18 cellular contexts compared by ENCODE assay signal in genomic region chr14:24377660-24378059, GRCh38. TPM values are rescaled to one million over a fixed set of nuclear protein-coding genes. Genes with fewer than 3 reads are reported as not detected.
DNase-seq lines count a peak whose midpoint lies in the region; ATAC-seq, FAIRE-seq and TF ChIP-seq lines count a peak whose summit lies in the region.
"Had no signal": no experiment of that assay in that cellular context is flagged by ENCODE, and none has a peak within 500 bp of the region (broad histone marks: within the 10 kb centered on the region; RNA-seq: fewer than 3 reads in every experiment).

No MANE protein-coding gene starts in this region.

- no CpG with 5 or more reads among the region's 2 CpGs for WGBS in K562 (ENCODE audit: insufficient coverage, low coverage, missing lambda C conversion rate)

- H3K79me2 ChIP-seq in Loucy (ENCODE audit: insufficient read depth, low read length) (no peaks in the 10 kb centered on the region), K562 (ENCODE audit: control insufficient read depth, insufficient read depth, low read length) (no peaks in the 10 kb centered on the region)

- H3K4me1 ChIP-seq in Loucy (ENCODE audit: insufficient read depth, low read length, poor library complexity, severe bottlenecking) (peaks cover 38% of the 10 kb centered on the region), K562 (replicated peaks in 1 of 2; ENCODE audit: control insufficient read depth in 2 of 2, insufficient read depth in 2 of 2, low read length in 2 of 2) (peaks cover 18 to 24% of the 10 kb centered on the region in 2 experiments)
- H3K4me1 ChIP-seq: tibial nerve had no signal

- intact Hi-C loops in K562 (cut with micrococcal nuclease) = no loop called here

- H3K36me3 Mint-ChIP-seq in neural crest cell (ENCODE audit: low read depth) = no peaks in the 10 kb centered on the region

- H3K4me3 ChIP-seq in Loucy (ENCODE audit: low read length, poor library complexity, severe bottlenecking) = no peak overlapping the region
- no peak overlapping the region for H3K4me3 ChIP-seq in K562
- H3K4me3 ChIP-seq: tibial nerve had no signal

- no peaks in the 10 kb centered on the region for H3K9me1 ChIP-seq in K562 (ENCODE audit: control insufficient read depth, insufficient read depth, low read length)

- POLR2A ChIA-PET in K562 (lab: Yijun Ruan, JAX) = interaction anchor here (0.9 kb wide), 1 partner anchor 57 kb away, joined by 4 read pairs; no protein-coding TSS in a partner anchor

- no peaks in the 10 kb centered on the region for H3K27me3 ChIP-seq in Loucy (ENCODE audit: insufficient read depth, low read length, poor library complexity, severe bottlenecking)
- no peaks in the 10 kb centered on the region for H3K27me3 ChIP-seq in K562 (ENCODE audit: control insufficient read depth in 2 of 2, insufficient read depth in 2 of 2, low read length in 2 of 2)
- H3K27me3 ChIP-seq: tibial nerve had no signal

- peak; percentile 67 for FAIRE-seq in K562 (lab: Jason Lieb, UNC)
- FAIRE-seq: A204.1 had no signal

- H3F3A ChIP-seq in Loucy (ENCODE audit: low read depth) = no peaks in the 10 kb centered on the region

- CTCF ChIA-PET in K562 (lab: Yijun Ruan, JAX; ENCODE audit: low intra/inter-chr PET ratio) = no interaction called here

- no peak overlapping the region for H3K4me3 Mint-ChIP-seq in neural crest cell
- H3K4me3 Mint-ChIP-seq: activated B cell treated with CpG ODN at 0.5 μM for 24 hours had no signal

- no peak for TF ChIP-seq RAD21 in K562 (CRISPR knock-in tag; conservative IDR thresholded peaks at IDR 0.05 in 1 of 2, IDR thresholded peaks at IDR 0.05 in 1 of 2)

- H3K9ac ChIP-seq in Loucy (ENCODE audit: low read depth, low read length, poor library complexity, severe bottlenecking) = peak overlapping the region; percentile 9
- peak overlapping the region; percentile 25 to 56; a peak in 3 of 4 replicates for H3K9ac ChIP-seq in K562 (ENCODE audit: insufficient read depth in 1 of 2, low read depth in 2 of 2, low read length in 2 of 2)

- no peaks in the 10 kb centered on the region for H3K9me3 ChIP-seq in Loucy (ENCODE audit: insufficient read depth, low read depth, low read length)
- no peaks in the 10 kb centered on the region for H3K9me3 ChIP-seq in K562 (replicated peaks; ENCODE audit: control insufficient read depth, insufficient read depth, low read depth, low read length)
- H3K9me3 ChIP-seq: tibial nerve had no signal

- no peaks in the 10 kb centered on the region for H3K27me3 Mint-ChIP-seq in neural crest cell (ENCODE audit: low read depth)
- H3K27me3 Mint-ChIP-seq: activated B cell treated with CpG ODN at 0.5 μM for 24 hours had no signal

- H3K9me3 Mint-ChIP-seq in neural crest cell = no peaks in the 10 kb centered on the region
- H3K9me3 Mint-ChIP-seq: activated B cell treated with CpG ODN at 0.5 μM for 24 hours had no signal

- TF ChIP-seq POLR2A in K562 (conservative IDR thresholded peaks at IDR 0.05) = no peak

- peak overlapping the region; percentile 30; the same call in 1 of the 3 replicates for H3K27ac ChIP-seq in K562 (ENCODE audit: extremely low read depth, low read depth, low read length)
- H3K27ac ChIP-seq: tibial nerve had no signal

- BruUV-seq in K562 (replicated peaks; lab: Mats Ljungman, UMichigan) = no TSS peak

- peak overlapping the region; percentile 75 for H3K27ac Mint-ChIP-seq in neural crest cell (ENCODE audit: unreplicated experiment)
- H3K27ac Mint-ChIP-seq: activated B cell treated with CpG ODN at 0.5 μM for 24 hours had no signal

- H4K20me1 ChIP-seq in Loucy (ENCODE audit: insufficient read depth, low read length, poor library complexity, severe bottlenecking) (peaks cover 4% of the 10 kb centered on the region), K562 (replicated peaks; ENCODE audit: control insufficient read depth, insufficient read depth, low read length) (no peaks in the 10 kb centered on the region)

- no peaks in the 10 kb centered on the region for H3K4me1 Mint-ChIP-seq in neural crest cell
- H3K4me1 Mint-ChIP-seq: activated B cell treated with CpG ODN at 0.5 μM for 24 hours had no signal

- TF ChIP-seq CTCF in Loucy (conservative IDR thresholded peaks at IDR 0.05; ENCODE audit: low read length) (no peak), K562 (IDR thresholded peaks at IDR 0.05 in 2 of 3, conservative IDR thresholded peaks at IDR 0.05 in 1 of 3; ENCODE audit: insufficient read depth in 2 of 3, low read depth in 1 of 3, low read length in 3 of 3) (no peak), neural crest cell (conservative IDR thresholded peaks at IDR 0.05) (no peak)

- ATAC-seq in K562 (peak; percentile 90), GM19455 (IDR thresholded peaks at IDR 0.05; ENCODE audit: unreplicated experiment) (no peak)

- DNase-seq in NCI-H1436 (lab: John Stamatoyannopoulos, UW) (peak; percentile 36), NCI-H1436 treated with DMSO at 0.1 percent for 48 hours (lab: John Stamatoyannopoulos, UW) (no peak), K562 (ENCODE audit: extremely low read depth in 1 of 4, low spot score in 3 of 4) (peak; percentile 73 to 79 (median 74)), neural crest cell (ENCODE audit: low read depth, low spot score) (no peak), NCI-H2081 (lab: John Stamatoyannopoulos, UW) (no peak), NCI-H524 treated with DMSO at 0.1 percent for 48 hours (lab: John Stamatoyannopoulos, UW) (no peak)
- DNase-seq: activated B cell treated with CpG ODN at 0.5 μM for 24 hours; activated effector memory CD4-positive, alpha-beta T cell treated with Interleukin-2 at 50 U/mL for 16 hours; anterior cingulate cortex; cortex of kidney; GF-D8; NCI-H82; occipital lobe; T-helper 1 cell had no signal

- H3K36me3 ChIP-seq in Loucy (ENCODE audit: insufficient read depth, low read length) (peaks cover under 1% of the 10 kb centered on the region; the same call in 1 of the 2 replicates), K562 (ENCODE audit: control insufficient read depth, insufficient read depth, low read length) (no peaks in the 10 kb centered on the region)

- no peak for TF ChIP-seq EP300 in K562 (IDR thresholded peaks at IDR 0.05; ENCODE audit: low read length)

- H2AFZ ChIP-seq in Loucy (ENCODE audit: low read length) (no peak overlapping the region), K562 (ENCODE audit: low read depth, low read length) (peak overlapping the region; percentile 74)

- no peaks in the 10 kb centered on the region for H3K9me2 ChIP-seq in Loucy (replicated peaks; ENCODE audit: low read depth, low read length)

- in situ Hi-C loops in K562 (cut with MboI) = no loop called here

- H3K4me2 ChIP-seq in Loucy (ENCODE audit: low read depth, low read length, poor library complexity, severe bottlenecking) (peak overlapping the region; percentile 45), K562 (ENCODE audit: insufficient read depth, low read length) (peak overlapping the region; percentile 58; the same call in 1 of the 2 replicates)

RNA-seq across cellular contexts. Expression of gene NFATC4, which starts 9.7 kb away (rescaled TPM):
- total RNA-seq in K562 (2011; cell fraction: chromatin; rRNA removed; ENCODE audit: low replicate concordance) = 26.5 and 55.3 TPM in 2 replicates
- 25.3 and 27.3 TPM in 2 replicates for total RNA-seq in K562 (2011; cell fraction: nucleolus; rRNA removed)
- total RNA-seq in K562 (2011; cell fraction: nucleoplasm; rRNA removed) = 25.2 and 31.9 TPM in 2 replicates
- total RNA-seq in K562 (2014; rRNA removed) (0.54 and 2.4 TPM in 2 replicates), K562 (2014; rRNA removed; fragmentation: Illumina TruSeq; extraction: Trizol) (0.25 and 0.51 TPM in 2 replicates), K562 (2015; rRNA removed; fragmentation: Illumina TruSeq; extraction: Trizol) (0.40 and 0.49 TPM in 2 replicates), K562 (2021) (2.2 and 3.7 TPM in 2 replicates), neural crest cell (44.3 and 47.8 TPM in 2 replicates)
- polyA plus RNA-seq in K562 (2011; rRNA removed) (3.8 and 9.9 TPM in 2 replicates), K562 (2014; fragmentation: Illumina TruSeq; extraction: Trizol) (1.0 and 1.1 TPM in 2 replicates), K562 (2014; fragmentation: Nextera tagmentation; extraction: Ambion mirVana) (under 1 TPM in 1 of 2 experiments, not detected in 1; 0.32 TPM), K562 (2014; rRNA removed) (1.9 and 2.5 TPM in 2 replicates)
- 4.9 and 5.2 TPM in 2 replicates for polyA plus RNA-seq in K562 (2011; cell fraction: cytosol; rRNA removed)
- 131 and 146 TPM in 2 replicates for polyA plus RNA-seq in K562 (2011; cell fraction: nucleus; rRNA removed)
- polyA plus RNA-seq in K562 (2012) = 1.1 and 1.8 TPM in 2 replicates
- 2.1 and 2.8 TPM in 2 replicates for polyA minus RNA-seq in K562 (2011; rRNA and poly(A)+ RNA removed)
- 2.1 TPM in 2 replicates for polyA minus RNA-seq in K562 (2011; cell fraction: cytosol; rRNA and poly(A)+ RNA removed)
- polyA minus RNA-seq in K562 (2011; cell fraction: nucleus; rRNA and poly(A)+ RNA removed) = 8.3 and 11.6 TPM in 2 replicates

RNA-seq across cellular contexts. Expression of gene NYNRIN, which starts 21.1 kb away (rescaled TPM):
- 1.0 and 5.0 TPM in 2 replicates for total RNA-seq in K562 (2011; cell fraction: chromatin; rRNA removed; ENCODE audit: low replicate concordance)
- total RNA-seq in K562 (2011; cell fraction: nucleolus; rRNA removed) = 2.6 and 5.3 TPM in 2 replicates
- 2.0 and 2.1 TPM in 2 replicates for total RNA-seq in K562 (2011; cell fraction: nucleoplasm; rRNA removed)
- 0.37 and 0.54 TPM in 2 replicates for total RNA-seq in K562 (2014; rRNA removed)
- total RNA-seq in K562 (2014; rRNA removed; fragmentation: Illumina TruSeq; extraction: Trizol) = 0.22 TPM in 2 replicates
- 0.14 and 0.23 TPM in 2 replicates for total RNA-seq in K562 (2015; rRNA removed; fragmentation: Illumina TruSeq; extraction: Trizol)
- 1.2 and 1.9 TPM in 2 replicates for total RNA-seq in K562 (2021)
- 1.2 TPM in 2 replicates for polyA plus RNA-seq in K562 (2011; rRNA removed)
- 0.78 and 1.7 TPM in 2 replicates for polyA plus RNA-seq in K562 (2011; cell fraction: cytosol; rRNA removed)
- polyA plus RNA-seq in K562 (2011; cell fraction: nucleus; rRNA removed) = 2.2 and 4.2 TPM in 2 replicates
- polyA plus RNA-seq in K562 (2012) = 0.68 and 0.72 TPM in 2 replicates
- polyA plus RNA-seq in K562 (2014; fragmentation: Illumina TruSeq; extraction: Trizol) = 0.58 and 0.61 TPM in 2 replicates
- polyA plus RNA-seq in K562 (2014; fragmentation: Nextera tagmentation; extraction: Ambion mirVana) = under 1 TPM; 0.04 to 0.06 TPM
- 0.28 and 0.47 TPM in 2 replicates for polyA plus RNA-seq in K562 (2014; rRNA removed)
- polyA minus RNA-seq in K562 (2011; rRNA and poly(A)+ RNA removed) = 1.5 and 2.9 TPM in 2 replicates
- 2.5 and 3.9 TPM in 2 replicates for polyA minus RNA-seq in K562 (2011; cell fraction: cytosol; rRNA and poly(A)+ RNA removed)
- 2.6 and 3.5 TPM in 2 replicates for polyA minus RNA-seq in K562 (2011; cell fraction: nucleus; rRNA and poly(A)+ RNA removed)
- 10.3 and 10.4 TPM in 2 replicates for total RNA-seq in neural crest cell

RNA-seq across cellular contexts. Expression of gene RIPK3, which starts 37.9 kb away (rescaled TPM):
- 1.1 and 1.6 TPM in 2 replicates for total RNA-seq in K562 (2011; cell fraction: chromatin; rRNA removed; ENCODE audit: low replicate concordance)
- 0.83 and 1.3 TPM in 2 replicates for total RNA-seq in K562 (2011; cell fraction: nucleolus; rRNA removed)
- 0.84 and 1.5 TPM in 2 replicates for total RNA-seq in K562 (2011; cell fraction: nucleoplasm; rRNA removed)
- total RNA-seq in K562 (2014; rRNA removed) = 0.27 TPM in 1 of 2 replicates, not detected in the other
- total RNA-seq in K562 (2014; rRNA removed; fragmentation: Illumina TruSeq; extraction: Trizol) = 0.29 TPM in 1 of 2 replicates, not detected in the other
- total RNA-seq in K562 (2015; rRNA removed; fragmentation: Illumina TruSeq; extraction: Trizol) = 0.23 and 0.43 TPM in 2 replicates
- 0.31 and 0.40 TPM in 2 replicates for total RNA-seq in K562 (2021)
- polyA plus RNA-seq in K562 (2011; rRNA removed) = 0.08 and 0.27 TPM in 2 replicates
- 0.16 TPM in 1 of 2 replicates, not detected in the other for polyA plus RNA-seq in K562 (2011; cell fraction: cytosol; rRNA removed)
- polyA plus RNA-seq in K562 (2011; cell fraction: nucleus; rRNA removed) = 0.66 and 0.82 TPM in 2 replicates
- polyA plus RNA-seq in K562 (2012) = 0.16 and 0.26 TPM in 2 replicates
- polyA plus RNA-seq in K562 (2014; fragmentation: Illumina TruSeq; extraction: Trizol) = 0.14 TPM in 1 of 2 replicates, not detected in the other
- polyA plus RNA-seq in K562 (2014; fragmentation: Nextera tagmentation; extraction: Ambion mirVana) = under 1 TPM in 1 of 2 experiments, not detected in 1; 0.03 TPM
- 0.61 TPM in 1 of 2 replicates, not detected in the other for polyA plus RNA-seq in K562 (2014; rRNA removed)
- polyA minus RNA-seq in K562 (2011; rRNA and poly(A)+ RNA removed) = not detected in 2 replicates
- polyA minus RNA-seq in K562 (2011; cell fraction: cytosol; rRNA and poly(A)+ RNA removed) = not detected in 2 replicates
- 0.44 TPM in 1 of 2 replicates, not detected in the other for polyA minus RNA-seq in K562 (2011; cell fraction: nucleus; rRNA and poly(A)+ RNA removed)
- not detected in 2 replicates for total RNA-seq in neural crest cell

RNA-seq across cellular contexts. Expression of gene ADCY4, which starts 42.8 kb away (rescaled TPM):
- total RNA-seq in K562 (2011; cell fraction: chromatin; rRNA removed; ENCODE audit: low replicate concordance) = 1.2 and 6.2 TPM in 2 replicates
- total RNA-seq in K562 (2011; cell fraction: nucleolus; rRNA removed) = 2.2 and 4.5 TPM in 2 replicates
- 2.3 and 2.6 TPM in 2 replicates for total RNA-seq in K562 (2011; cell fraction: nucleoplasm; rRNA removed)
- total RNA-seq in K562 (2014; rRNA removed) (0.09 TPM in 1 of 2 replicates, not detected in the other), K562 (2014; rRNA removed; fragmentation: Illumina TruSeq; extraction: Trizol) (0.18 TPM in 1 of 2 replicates, not detected in the other), K562 (2015; rRNA removed; fragmentation: Illumina TruSeq; extraction: Trizol) (not detected in 2 replicates), K562 (2021) (0.07 and 0.31 TPM in 2 replicates), neural crest cell (0.49 TPM in 1 of 2 replicates, not detected in the other)
- polyA plus RNA-seq in K562 (2011; rRNA removed) (0.21 and 0.39 TPM in 2 replicates), K562 (2014; fragmentation: Illumina TruSeq; extraction: Trizol) (0.04 and 0.06 TPM in 2 replicates), K562 (2014; fragmentation: Nextera tagmentation; extraction: Ambion mirVana) (under 1 TPM in 1 of 2 experiments, not detected in 1; 0.04 TPM), K562 (2014; rRNA removed) (0.15 and 0.47 TPM in 2 replicates)
- polyA plus RNA-seq in K562 (2011; cell fraction: cytosol; rRNA removed) = 0.21 and 0.25 TPM in 2 replicates
- polyA plus RNA-seq in K562 (2011; cell fraction: nucleus; rRNA removed) = 4.5 and 4.7 TPM in 2 replicates
- polyA plus RNA-seq in K562 (2012) = 0.31 and 1.1 TPM in 2 replicates
- polyA minus RNA-seq in K562 (2011; rRNA and poly(A)+ RNA removed) = 0.15 and 0.39 TPM in 2 replicates
- not detected in 2 replicates for polyA minus RNA-seq in K562 (2011; cell fraction: cytosol; rRNA and poly(A)+ RNA removed)
- 0.89 and 3.0 TPM in 2 replicates for polyA minus RNA-seq in K562 (2011; cell fraction: nucleus; rRNA and poly(A)+ RNA removed)

RNA-seq across cellular contexts. Expression of gene CBLN3, which starts 51.8 kb away (rescaled TPM):
- 1.5 and 2.4 TPM in 2 replicates for total RNA-seq in K562 (2011; cell fraction: chromatin; rRNA removed; ENCODE audit: low replicate concordance)
- 0.67 and 0.92 TPM in 2 replicates for total RNA-seq in K562 (2011; cell fraction: nucleolus; rRNA removed)
- 0.95 and 1.1 TPM in 2 replicates for total RNA-seq in K562 (2011; cell fraction: nucleoplasm; rRNA removed)
- 0.05 and 0.20 TPM in 2 replicates for total RNA-seq in K562 (2014; rRNA removed)
- 0.10 and 0.11 TPM in 2 replicates for total RNA-seq in K562 (2014; rRNA removed; fragmentation: Illumina TruSeq; extraction: Trizol)
- 0.19 and 0.25 TPM in 2 replicates for total RNA-seq in K562 (2015; rRNA removed; fragmentation: Illumina TruSeq; extraction: Trizol)
- total RNA-seq in K562 (2021) = 0.44 and 0.67 TPM in 2 replicates
- 0.59 and 0.66 TPM in 2 replicates for polyA plus RNA-seq in K562 (2011; rRNA removed)
- 0.53 and 0.57 TPM in 2 replicates for polyA plus RNA-seq in K562 (2011; cell fraction: cytosol; rRNA removed)
- polyA plus RNA-seq in K562 (2011; cell fraction: nucleus; rRNA removed) = 2.5 and 3.6 TPM in 2 replicates
- 0.74 and 0.96 TPM in 2 replicates for polyA plus RNA-seq in K562 (2012)
- polyA plus RNA-seq in K562 (2014; fragmentation: Illumina TruSeq; extraction: Trizol) = 0.30 and 0.32 TPM in 2 replicates
- polyA plus RNA-seq in K562 (2014; fragmentation: Nextera tagmentation; extraction: Ambion mirVana) = under 1 TPM in 1 of 2 experiments, not detected in 1; 0.06 TPM
- polyA plus RNA-seq in K562 (2014; rRNA removed) = 0.05 and 0.27 TPM in 2 replicates
- 0.09 and 0.28 TPM in 2 replicates for polyA minus RNA-seq in K562 (2011; rRNA and poly(A)+ RNA removed)
- 2.2 TPM in 1 of 2 replicates, not detected in the other for polyA minus RNA-seq in K562 (2011; cell fraction: cytosol; rRNA and poly(A)+ RNA removed)
- polyA minus RNA-seq in K562 (2011; cell fraction: nucleus; rRNA and poly(A)+ RNA removed) = 0.27 and 0.56 TPM in 2 replicates
- 0.86 and 1.0 TPM in 2 replicates for total RNA-seq in neural crest cell

Comparison
In these comparisons a context has a peak if more than half of its experiments do, and no peak if none do; other contexts are left out.
1. DNase-seq: peak in NCI-H1436 (single experiment) and K562 (4 of 4); none in NCI-H1436 treated with DMSO at 0.1 percent for 48 hours (single experiment), neural crest cell (single experiment), NCI-H2081 (0 of 2) and NCI-H524 treated with DMSO at 0.1 percent for 48 hours (single experiment).